In genomic region chr16:740764-741505, GRCh38 we compare ENCODE assay signal across 8 cellular contexts. TPM values are rescaled to one million over a fixed set of nuclear protein-coding genes. Genes with fewer than 3 reads are reported as not detected.
DNase-seq lines count a peak whose midpoint lies in the region; ATAC-seq and TF ChIP-seq lines count a peak whose summit lies in the region.

Gene CIAO3, minus strand, starts transcription at chr16:740997. Its CDS starts 12 bp downstream, at chr16:740985.

- POLR2A ChIA-PET in naive thymus-derived CD8-positive, alpha-beta T cell (lab: Charles Lee) = interaction anchor here (1.0 to 23.0 kb wide), 6 partner anchors 11 to 55 kb away, joined by 3 to 411 read pairs (median 8); partner anchors contain the start of genes ANTKMT, CCDC78, HAGHL and METRN

- peak; percentile 59 for ATAC-seq in GM21526 (IDR thresholded peaks at IDR 0.05; ENCODE audit: low FRiP score, unreplicated experiment)
- peak; percentile 92 to 96 for ATAC-seq in naive thymus-derived CD8-positive, alpha-beta T cell

- H3K27me3 Mint-ChIP-seq in naive thymus-derived CD8-positive, alpha-beta T cell = no peaks in the 10 kb centered on the region

- TF ChIP-seq EP300 in Ishikawa (IDR thresholded peaks at IDR 0.05; ENCODE audit: borderline replicate concordance) = peak; percentile 26; the same call in 1 of the 2 replicates

- TF ChIP-seq RAD21 in Ishikawa (IDR thresholded peaks at IDR 0.05; ENCODE audit: low read depth) = peak; percentile 12; the same call in 1 of the 2 replicates

- peak within 1 kb of the TSS; percentile 73 to 85 (median 76) for H3K4me3 Mint-ChIP-seq in naive thymus-derived CD8-positive, alpha-beta T cell

- peak; percentile 51 to 67 for TF ChIP-seq POLR2A in Peyer's patch (IDR thresholded peaks at IDR 0.05)

- H3K4me1 Mint-ChIP-seq in naive thymus-derived CD8-positive, alpha-beta T cell = peaks cover 0 to 19% (median 8%) of the 10 kb centered on the region in 4 donors

- H3K27ac ChIP-seq in Peyer's patch = peak within 1 kb of the TSS; percentile 36 to 90 (median 72)

- peak within 1 kb of the TSS; percentile 66 to 95 (median 80) for H3K4me3 ChIP-seq in Peyer's patch

- H3K4me1 ChIP-seq in Peyer's patch = peaks cover 0 to 16% (median 9%) of the 10 kb centered on the region in 4 donors

- no peaks in the 10 kb centered on the region for H3K9me3 Mint-ChIP-seq in naive thymus-derived CD8-positive, alpha-beta T cell

- DNase-seq in DMS 273 treated with DMSO at 0.1 percent for 48 hours (lab: John Stamatoyannopoulos, UW) (peak; percentile 55), Peyer's patch (peak; percentile 82 to 94 (median 93)), activated T-helper 1 cell treated with Interleukin-2 at 50 U/mL for 16 hours (ENCODE audit: low read depth) (peak; percentile 89), fibroblast of gingiva (ENCODE audit: low read depth) (peak; percentile 91)
- peak; percentile 84 to 99 (median 92) for DNase-seq in naive thymus-derived CD8-positive, alpha-beta T cell
- DNase-seq in stimulated activated naive CD4-positive, alpha-beta T cell (lab: John Stamatoyannopoulos, UW) = peak; percentile 83 to 96 (median 92)

- H3K36me3 ChIP-seq in Peyer's patch = peaks cover 0 to 27% (median 0%) of the 10 kb centered on the region in 3 donors

- no peaks in the 10 kb centered on the region for H3K27me3 ChIP-seq in Peyer's patch

- H3K27ac Mint-ChIP-seq in naive thymus-derived CD8-positive, alpha-beta T cell = peak within 1 kb of the TSS in 7 of 10 donors; percentile 43 to 82 (median 60)

- peak; percentile 95 to 99 (median 96) for TF ChIP-seq CTCF in Peyer's patch (IDR thresholded peaks at IDR 0.05)

- H3K9me3 ChIP-seq in Peyer's patch = no peaks in the 10 kb centered on the region

- peaks cover 0 to 14% (median under 1%) of the 10 kb centered on the region in 3 donors for H3K36me3 Mint-ChIP-seq in naive thymus-derived CD8-positive, alpha-beta T cell

TF ChIP-seq in Ishikawa, 13 proteins besides CTCF, POLR2A, EP300 and RAD21:
- no peak; the same call in none of the 2 replicates for TF ChIP-seq TEAD4 (IDR thresholded peaks at IDR 0.05)
- no peak for TF ChIP-seq FOXM1 (IDR thresholded peaks at IDR 0.05; ENCODE audit: borderline replicate concordance, low read depth)
- TF ChIP-seq CEBPB (IDR thresholded peaks at IDR 0.05) = no peak
- peak; percentile 85 for TF ChIP-seq CREB1 (IDR thresholded peaks at IDR 0.05; ENCODE audit: low read depth)
- TF ChIP-seq REST (IDR thresholded peaks at IDR 0.05; ENCODE audit: low read depth) = no peak
- peak; percentile 93 for TF ChIP-seq MAX (IDR thresholded peaks at IDR 0.05)
- TF ChIP-seq YY1 (IDR thresholded peaks at IDR 0.05; ENCODE audit: low read depth) = peak; percentile 97
- peak; percentile 58 for TF ChIP-seq EGR1 (IDR thresholded peaks at IDR 0.05)
- peak; percentile 49 for TF ChIP-seq NFIC (IDR thresholded peaks at IDR 0.05)
- peak; percentile 42; the same call in 1 of the 2 replicates for TF ChIP-seq ZBTB7A (IDR thresholded peaks at IDR 0.05; ENCODE audit: low read depth)
- TF ChIP-seq TAF1 (IDR thresholded peaks at IDR 0.05; ENCODE audit: low read depth) = peak; percentile 98
- TF ChIP-seq TCF12 (IDR thresholded peaks at IDR 0.05; ENCODE audit: low read depth) = peak; percentile 51; the same call in 1 of the 2 replicates
- TF ChIP-seq USF1 (IDR thresholded peaks at IDR 0.05) = peak; percentile 48

RNA-seq across cellular contexts. Expression of gene CIAO3, which starts in this region (rescaled TPM):
- 100 to 1,000 TPM in 2 of 4 donors, 10 to 100 TPM in 2; 73.4 to 164 (median 117) TPM for total RNA-seq in Peyer's patch
- total RNA-seq in naive thymus-derived CD8-positive, alpha-beta T cell = 10 to 100 TPM; 56.0 to 56.4 TPM
- 10 to 100 TPM; 13.7 to 25.7 (median 16.9) TPM for polyA plus RNA-seq in naive thymus-derived CD8-positive, alpha-beta T cell

Comparison
In these comparisons a context has a peak if more than half of its experiments do, and no peak if none do; other contexts are left out.
1. Peak in every context shown above with its lines: DNase-seq, ATAC-seq, H3K4me3 ChIP-seq and H3K27ac ChIP-seq.